Comparison of ENCODE assay signal across 8 cellular contexts in the genomic region with DNA sequence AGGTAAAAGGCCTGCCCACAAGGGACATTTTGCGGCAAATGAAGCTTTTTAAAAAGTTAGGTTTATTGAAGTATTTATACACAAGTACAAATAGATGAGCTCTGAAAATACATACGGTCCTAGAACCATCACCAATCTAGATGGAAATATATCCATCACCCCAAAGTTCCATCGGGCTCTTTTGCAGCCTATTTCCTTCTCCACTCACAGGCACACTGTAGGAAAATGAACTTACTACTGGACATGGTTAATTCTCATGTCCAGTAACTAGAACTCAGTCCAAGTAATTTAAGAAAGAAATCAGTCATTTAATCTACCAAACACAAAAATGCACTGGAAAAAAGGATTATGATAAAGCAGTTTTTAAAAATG.
A peak's percentile ranks its signal among the peaks of the same experiment; 100 is the strongest.
DNase-seq lines count a peak whose midpoint lies in the region; ATAC-seq and TF ChIP-seq lines count a peak whose summit lies in the region.

No MANE protein-coding gene starts in this region.

- H3K79me2 ChIP-seq in Loucy (ENCODE audit: insufficient read depth, low read length), result peaks cover 84% of the 10 kb centered on the region

- peaks cover 22% of the 10 kb centered on the region for H3F3A ChIP-seq in Loucy (ENCODE audit: low read depth)

- peaks cover 16% of the 10 kb centered on the region for H3K4me1 Mint-ChIP-seq in dendritic cell treated with granulocyte-macrophage colony-stimulating factor and Interleukin-4, amounts not matched to agents 40 ng/mL and 50 ng/mL, for 4 days (ENCODE audit: low read depth)
- peaks cover 51% of the 10 kb centered on the region for H3K4me1 Mint-ChIP-seq in nephron progenitor cell

- peaks cover 62% of the 10 kb centered on the region for H3K36me3 Mint-ChIP-seq in dendritic cell treated with granulocyte-macrophage colony-stimulating factor and Interleukin-4, amounts not matched to agents 40 ng/mL and 50 ng/mL, for 4 days (ENCODE audit: low read depth)
- peaks cover 46% of the 10 kb centered on the region for H3K36me3 Mint-ChIP-seq in nephron progenitor cell (ENCODE audit: low read depth)

- peak overlapping the region; percentile 97 for H3K27ac Mint-ChIP-seq in dendritic cell treated with granulocyte-macrophage colony-stimulating factor and Interleukin-4, amounts not matched to agents 40 ng/mL and 50 ng/mL, for 4 days
- peak overlapping the region; percentile 96 for H3K27ac Mint-ChIP-seq in nephron progenitor cell

- H3K4me3 ChIP-seq in BLaER1 treated with 17β-estradiol and CSF1 and Interleukin-3, amounts not matched to agents 10 nM and 100 nM, result peak overlapping the region; percentile 71 to 92 (median 80)
- H3K4me3 ChIP-seq in Loucy (ENCODE audit: low read length, poor library complexity, severe bottlenecking), result peak overlapping the region; percentile 80

- H3K36me3 ChIP-seq in BLaER1 treated with 17β-estradiol and CSF1 and Interleukin-3, amounts not matched to agents 10 nM and 100 nM, result peaks cover 61 to 79% (median 75%) of the 10 kb centered on the region in 11 experiments
- H3K36me3 ChIP-seq in Loucy (ENCODE audit: insufficient read depth, low read length), result peaks cover 57% of the 10 kb centered on the region

- peak overlapping the region; percentile 83 to 93 (median 87) for H3K27ac ChIP-seq in BLaER1 treated with 17β-estradiol and CSF1 and Interleukin-3, amounts not matched to agents 10 nM and 100 nM

- peak overlapping the region; percentile 85 to 96 (median 93) for H3K4me2 ChIP-seq in BLaER1 treated with 17β-estradiol and CSF1 and Interleukin-3, amounts not matched to agents 10 nM and 100 nM
- H3K4me2 ChIP-seq in Loucy (ENCODE audit: low read depth, low read length, poor library complexity, severe bottlenecking), result peak overlapping the region; percentile 91

- H4K20me1 ChIP-seq in BLaER1 treated with 17β-estradiol and CSF1 and Interleukin-3, amounts not matched to agents 10 nM and 100 nM, result peaks cover 5 to 47% (median 35%) of the 10 kb centered on the region in 11 experiments; a peak in 20 of 22 replicates
- peaks cover 52% of the 10 kb centered on the region for H4K20me1 ChIP-seq in Loucy (ENCODE audit: insufficient read depth, low read length, poor library complexity, severe bottlenecking)

- no peaks in the 10 kb centered on the region for H3K9me2 ChIP-seq in Loucy (replicated peaks; ENCODE audit: low read depth, low read length)

- H3K9me3 ChIP-seq in BLaER1 treated with 17β-estradiol and CSF1 and Interleukin-3, amounts not matched to agents 10 nM and 100 nM (replicated peaks in 1 of 11), result no peaks in the 10 kb centered on the region
- H3K9me3 ChIP-seq in Loucy (ENCODE audit: insufficient read depth, low read depth, low read length), result no peaks in the 10 kb centered on the region

- no peaks in the 10 kb centered on the region for H3K27me3 ChIP-seq in BLaER1 treated with 17β-estradiol and CSF1 and Interleukin-3, amounts not matched to agents 10 nM and 100 nM
- H3K27me3 ChIP-seq in Loucy (ENCODE audit: insufficient read depth, low read length, poor library complexity, severe bottlenecking), result peaks cover 5% of the 10 kb centered on the region

- no peaks in the 10 kb centered on the region for H3K9me3 Mint-ChIP-seq in dendritic cell treated with granulocyte-macrophage colony-stimulating factor and Interleukin-4, amounts not matched to agents 40 ng/mL and 50 ng/mL, for 4 days
- no peaks in the 10 kb centered on the region for H3K9me3 Mint-ChIP-seq in nephron progenitor cell

- no peaks in the 10 kb centered on the region for H3K27me3 Mint-ChIP-seq in dendritic cell treated with granulocyte-macrophage colony-stimulating factor and Interleukin-4, amounts not matched to agents 40 ng/mL and 50 ng/mL, for 4 days
- no peaks in the 10 kb centered on the region for H3K27me3 Mint-ChIP-seq in nephron progenitor cell (ENCODE audit: low read depth, poor library complexity)

- peaks cover 39 to 66% (median 48%) of the 10 kb centered on the region in 10 experiments for H3K4me1 ChIP-seq in BLaER1 treated with 17β-estradiol and CSF1 and Interleukin-3, amounts not matched to agents 10 nM and 100 nM
- H3K4me1 ChIP-seq in Loucy (ENCODE audit: insufficient read depth, low read length, poor library complexity, severe bottlenecking), result peaks cover 37% of the 10 kb centered on the region

- ATAC-seq in GM18867 (IDR thresholded peaks at IDR 0.05; ENCODE audit: unreplicated experiment) (no peak), GM21367 (IDR thresholded peaks at IDR 0.05; ENCODE audit: unreplicated experiment) (no peak)

- DNase-seq in nephron progenitor cell (no peak), MV-4-11 (lab: John Stamatoyannopoulos, UW) (no peak)
- DNase-seq in activated CD4-positive, CD25-positive, alpha-beta regulatory T cell treated with anti-CD3 and anti-CD28 coated beads, Interleukin-2, amount 50 U/mL, for 72 hours, result no peak

- peak overlapping the region; percentile 93 for H3K4me3 Mint-ChIP-seq in dendritic cell treated with granulocyte-macrophage colony-stimulating factor and Interleukin-4, amounts not matched to agents 40 ng/mL and 50 ng/mL, for 4 days
- peak overlapping the region; percentile 97 for H3K4me3 Mint-ChIP-seq in nephron progenitor cell

- H2AFZ ChIP-seq in Loucy (ENCODE audit: low read length), result no peak overlapping the region

- H3K9ac ChIP-seq in BLaER1 treated with 17β-estradiol and CSF1 and Interleukin-3, amounts not matched to agents 10 nM and 100 nM, result peak overlapping the region; percentile 83 to 96 (median 90)
- peak overlapping the region; percentile 80 for H3K9ac ChIP-seq in Loucy (ENCODE audit: low read depth, low read length, poor library complexity, severe bottlenecking)

- TF ChIP-seq CTCF in Loucy (conservative IDR thresholded peaks at IDR 0.05; ENCODE audit: low read length) (no peak), nephron progenitor cell (IDR thresholded peaks at IDR 0.05) (no peak)

- intact Hi-C loops in dendritic cell treated with granulocyte-macrophage colony-stimulating factor and Interleukin-4, amounts not matched to agents 40 ng/mL and 50 ng/mL, for 4 days (cut with micrococcal nuclease), result no loop called here
